In genomic region chr12:131983554-131983953, GRCh38 we compare ENCODE assay signal across 1 cellular context.
TF ChIP-seq lines count a peak whose summit lies in the region.

No MANE protein-coding gene starts in this region.

TF ChIP-seq in GM23338, 12 proteins besides CTCF, POLR2A, EP300 and RAD21 (continued from another document):
- TF ChIP-seq ZNF462 (CRISPR knock-in tag; IDR thresholded peaks at IDR 0.05) (no peak), ETS1 (IDR thresholded peaks at IDR 0.05) (no peak), JUNB (IDR thresholded peaks at IDR 0.05; ENCODE audit: unreplicated experiment) (no peak), NANOG (IDR thresholded peaks at IDR 0.05; ENCODE audit: borderline replicate concordance) (no peak), REST (IDR thresholded peaks at IDR 0.05; ENCODE audit: unreplicated experiment) (no peak), ZNF331 (CRISPR knock-in tag; IDR thresholded peaks at IDR 0.05; ENCODE audit: low read depth) (no peak), CREB1 (CRISPR knock-in tag; IDR thresholded peaks at IDR 0.05; ENCODE audit: low read depth) (no peak)
